In genomic region chr10:129865960-129866359, GRCh38 we compare ENCODE assay signal across 22 cellular contexts.
DNase-seq lines count a peak whose midpoint lies in the region; ATAC-seq, FAIRE-seq and TF ChIP-seq lines count a peak whose summit lies in the region.
"Had no signal": no experiment of that assay in that cellular context is flagged by ENCODE, and none has a peak within 500 bp of the region (broad histone marks: within the 10 kb centered on the region; RNA-seq: fewer than 3 reads in every experiment).

No MANE protein-coding gene starts in this region.

- TF ChIP-seq CTCF in HepG2 (CRISPR knock-in tag; IDR thresholded peaks at IDR 0.05): no peak
- no peak for TF ChIP-seq CTCF in right lobe of liver (IDR thresholded peaks at IDR 0.05)
- no peak for TF ChIP-seq CTCF in bronchial epithelial cell (IDR thresholded peaks at IDR 0.05; ENCODE audit: insufficient read depth, low read length, severe bottlenecking)
- no peak for TF ChIP-seq CTCF in esophagus squamous epithelium (IDR thresholded peaks at IDR 0.05)

- WGBS in HepG2 (ENCODE audit: low lambda C conversion rate): 8% methylated on average over 2 of the region's 2 CpGs
- WGBS in right lobe of liver (ENCODE audit: insufficient coverage, low coverage, low lambda C conversion rate, missing lambda C conversion rate): 40% methylated on average over 1 of the region's 2 CpGs
- WGBS in neuronal stem cell (ENCODE audit: extremely low coverage in 2 of 2, insufficient read length in 2 of 2, insufficient replicate concordance in 1 of 2), 2 donors: no CpG with 5 or more reads among the region's 2 CpGs
- 57 to 76% methylated on average over 2 of the region's 2 CpGs for WGBS in esophagus squamous epithelium, 2 donors

- H3K36me3 ChIP-seq in HepG2 (replicated peaks in 1 of 2; ENCODE audit: control insufficient read depth in 1 of 2, insufficient read depth in 2 of 2, low read length in 2 of 2) (no peaks in the 10 kb centered on the region), right lobe of liver (no peaks in the 10 kb centered on the region), bronchial epithelial cell (ENCODE audit: control insufficient read depth, insufficient read depth, low read length) (no peaks in the 10 kb centered on the region), neuronal stem cell (replicated peaks in 1 of 2; ENCODE audit: control insufficient read depth in 2 of 2, insufficient read depth in 2 of 2, low read length in 2 of 2) (no peaks in the 10 kb centered on the region), esophagus squamous epithelium (no peaks in the 10 kb centered on the region)
- H3K36me3 ChIP-seq: BLaER1 treated with 17β-estradiol and CSF1 and Interleukin-3, amounts not matched to agents 10 nM and 100 nM had no signal

- no peak overlapping the region for H3K23ac ChIP-seq in neuronal stem cell (ENCODE audit: low read depth, low read length, poor library complexity)

- H3K14ac ChIP-seq in neuronal stem cell (ENCODE audit: low read length): no peak overlapping the region

- H3K27me3 ChIP-seq in HepG2 (ENCODE audit: control insufficient read depth in 1 of 2, insufficient read depth in 2 of 2, low read length in 2 of 2) (peaks cover 2 to 25% of the 10 kb centered on the region in 2 experiments; a peak in 3 of 5 replicates), right lobe of liver (no peaks in the 10 kb centered on the region), bronchial epithelial cell (ENCODE audit: control insufficient read depth, insufficient read depth, low read length) (no peaks in the 10 kb centered on the region), neuronal stem cell (ENCODE audit: control insufficient read depth in 3 of 3, insufficient read depth in 3 of 3, low read depth in 1 of 3, low read length in 3 of 3) (no peaks in the 10 kb centered on the region), esophagus squamous epithelium (no peaks in the 10 kb centered on the region)
- H3K27me3 ChIP-seq: BLaER1 treated with 17β-estradiol and CSF1 and Interleukin-3, amounts not matched to agents 10 nM and 100 nM had no signal

- H2AK5ac ChIP-seq in neuronal stem cell (ENCODE audit: low read depth, low read length): peak overlapping the region; percentile 36

- no peak overlapping the region for H4K91ac ChIP-seq in neuronal stem cell (ENCODE audit: low read depth, low read length, poor library complexity)

- in situ Hi-C loops in HepG2 (cut with HindIII; ENCODE audit: extremely low pct_ligation_motif_present, low pct_unique_long_range_greater_than_20kb): no loop called here

- TF ChIP-seq POLR2A in HepG2 (IDR thresholded peaks at IDR 0.05; ENCODE audit: insufficient read depth in 1 of 2, low read depth in 2 of 2, low read length in 2 of 2) (no peak), right lobe of liver (IDR thresholded peaks at IDR 0.05) (no peak), esophagus squamous epithelium (IDR thresholded peaks at IDR 0.05) (no peak)

- H2BK120ac ChIP-seq in neuronal stem cell (ENCODE audit: low read depth, low read length): no peak overlapping the region

- H3K27ac ChIP-seq in HepG2 (ENCODE audit: extremely low read length, insufficient read depth, low read length) (no peak overlapping the region), right lobe of liver (no peak overlapping the region), neuronal stem cell (replicated peaks; ENCODE audit: low read length) (no peak overlapping the region), esophagus squamous epithelium (no peak overlapping the region)
- H3K27ac ChIP-seq: 22Rv1; A549; BLaER1 treated with 17β-estradiol and CSF1 and Interleukin-3, amounts not matched to agents 10 nM and 100 nM; C4-2B had no signal

- H3K4me1 ChIP-seq in HepG2 (ENCODE audit: insufficient read depth, low read length) (peaks cover 17% of the 10 kb centered on the region), right lobe of liver (no peaks in the 10 kb centered on the region), neuronal stem cell (ENCODE audit: control insufficient read depth in 2 of 2, insufficient read depth in 1 of 2, low read depth in 1 of 2, low read length in 2 of 2) (peaks cover 0 to 26% of the 10 kb centered on the region in 2 donors), esophagus squamous epithelium (no peaks in the 10 kb centered on the region)
- H3K4me1 ChIP-seq: A549 had no signal

- intact Hi-C loops in HepG2 (cut with micrococcal nuclease; ENCODE audit: unreplicated experiment) (no loop called here), right lobe of liver (cut with DNase I) (no loop called here), esophagus squamous epithelium (cut with DNase I) (no loop called here)

- H3K9me3 ChIP-seq in HepG2 (ENCODE audit: low read length) (no peaks in the 10 kb centered on the region), right lobe of liver (no peaks in the 10 kb centered on the region), neuronal stem cell (replicated peaks in 1 of 2; ENCODE audit: control insufficient read depth in 2 of 2, insufficient read depth in 1 of 2, low read depth in 1 of 2, low read length in 2 of 2) (peaks cover 0 to 2% of the 10 kb centered on the region in 2 donors), esophagus squamous epithelium (no peaks in the 10 kb centered on the region)
- H3K9me3 ChIP-seq: A549; BLaER1 treated with 17β-estradiol and CSF1 and Interleukin-3, amounts not matched to agents 10 nM and 100 nM had no signal

- no peak overlapping the region for H2BK12ac ChIP-seq in neuronal stem cell (ENCODE audit: low read length)

- H3K9ac ChIP-seq in HepG2 (ENCODE audit: insufficient read depth, low read depth, low read length): no peak overlapping the region
- H3K9ac ChIP-seq in neuronal stem cell (ENCODE audit: low read depth, low read length, poor library complexity): no peak overlapping the region
- H3K9ac ChIP-seq: BLaER1 treated with 17β-estradiol and CSF1 and Interleukin-3, amounts not matched to agents 10 nM and 100 nM had no signal

- H3K79me1 ChIP-seq in neuronal stem cell (ENCODE audit: low read depth, low read length): no peaks in the 10 kb centered on the region

- DNase-seq in HepG2 (ENCODE audit: low spot score) (peak; percentile 47), right lobe of liver (no peak), bronchial epithelial cell (ENCODE audit: low read depth) (no peak), myocyte (ENCODE audit: low read depth) (peak; percentile 36), neuronal stem cell (ENCODE audit: low spot score) (no peak), esophagus squamous epithelium (lab: John Stamatoyannopoulos, UW) (no peak), DMS79 treated with DMSO at 0.1 percent for 48 hours (lab: John Stamatoyannopoulos, UW) (no peak)
- DNase-seq: AML-193; CD4-positive, alpha-beta T cell; CD8-positive, alpha-beta T cell; DMS 273 treated with DMSO at 0.1 percent for 48 hours; DMS153; DMS53; DMS79; GF-D8 had no signal

- CTCF ChIA-PET in HepG2 (lab: Yijun Ruan, JAX; ENCODE audit: low intra/inter-chr PET ratio, low total read pairs): no interaction called here

- no peak overlapping the region for H3K4me2 ChIP-seq in HepG2 (ENCODE audit: low read depth, low read length)
- no peak overlapping the region for H3K4me2 ChIP-seq in neuronal stem cell (ENCODE audit: insufficient read depth, low read length, poor library complexity, severe bottlenecking)
- H3K4me2 ChIP-seq: A549; BLaER1 treated with 17β-estradiol and CSF1 and Interleukin-3, amounts not matched to agents 10 nM and 100 nM had no signal

- no peak overlapping the region for H2BK15ac ChIP-seq in neuronal stem cell (ENCODE audit: low read length)

- FAIRE-seq in HepG2 (lab: Jason Lieb, UNC) (peak; percentile 53), bronchial epithelial cell (lab: Jason Lieb, UNC) (peak; percentile 28)
- FAIRE-seq: A549, G401.6, GM12891 had no signal

- no TSS peak for BruUV-seq in HepG2 (replicated peaks; lab: Mats Ljungman, UMichigan)

- no peak overlapping the region for H3K4ac ChIP-seq in neuronal stem cell (ENCODE audit: low read length)

- TF ChIP-seq EP300 in HepG2 (IDR thresholded peaks at IDR 0.05; ENCODE audit: low read depth in 2 of 2, low read length in 2 of 2): peak in 1 of 2 experiments; percentile 55; a peak in 1 of 4 replicates
- no peak for TF ChIP-seq EP300 in HepG2 (CRISPR knock-in tag; IDR thresholded peaks at IDR 0.05; ENCODE audit: borderline replicate concordance)

- H2AFZ ChIP-seq in HepG2 (ENCODE audit: low read length) (no peak overlapping the region), neuronal stem cell (ENCODE audit: low read length) (no peak overlapping the region)

- POLR2A ChIA-PET in HepG2 (lab: Yijun Ruan, JAX): no interaction called here

- H3K18ac ChIP-seq in neuronal stem cell (ENCODE audit: low read length): no peak overlapping the region

- no peak overlapping the region for H4K8ac ChIP-seq in neuronal stem cell (ENCODE audit: low read depth, low read length)

- no peaks in the 10 kb centered on the region for H4K20me1 ChIP-seq in HepG2 (ENCODE audit: insufficient read depth, low read length)
- H4K20me1 ChIP-seq: BLaER1 treated with 17β-estradiol and CSF1 and Interleukin-3, amounts not matched to agents 10 nM and 100 nM had no signal

- no peak for TF ChIP-seq RAD21 in HepG2 (CRISPR knock-in tag; IDR thresholded peaks at IDR 0.05)

- no peak overlapping the region for H3K4me3 ChIP-seq in HepG2 (replicated peaks in 1 of 3; ENCODE audit: insufficient read depth in 1 of 3, low read depth in 2 of 3, low read length in 3 of 3)
- no peak overlapping the region for H3K4me3 ChIP-seq in right lobe of liver
- H3K4me3 ChIP-seq in bronchial epithelial cell (ENCODE audit: low read depth, low read length): no peak overlapping the region
- no peak overlapping the region for H3K4me3 ChIP-seq in neuronal stem cell (ENCODE audit: low read length in 2 of 2)
- H3K4me3 ChIP-seq in esophagus squamous epithelium: no peak overlapping the region
- H3K4me3 ChIP-seq: A549; BLaER1 treated with 17β-estradiol and CSF1 and Interleukin-3, amounts not matched to agents 10 nM and 100 nM had no signal

- peak overlapping the region; percentile 26 for H2BK5ac ChIP-seq in neuronal stem cell (ENCODE audit: low read length)

- ATAC-seq in HepG2: peak; percentile 35
- no peak for ATAC-seq in right lobe of liver
- ATAC-seq in HG03280 (IDR thresholded peaks at IDR 0.05; ENCODE audit: unreplicated experiment): no peak
- ATAC-seq: A549; CD8-positive, alpha-beta T cell had no signal

- no peaks in the 10 kb centered on the region for H3K79me2 ChIP-seq in HepG2 (ENCODE audit: insufficient read depth, low read length)

TF ChIP-seq in HepG2, 621 proteins besides CTCF, POLR2A, EP300 and RAD21 (continues in another document):
- peak; percentile 83 for TF ChIP-seq HNF4A (CRISPR knock-in tag; IDR thresholded peaks at IDR 0.05)
- TF ChIP-seq FOXA1 (IDR thresholded peaks at IDR 0.05): no peak
- TF ChIP-seq FOXA1 (CRISPR knock-in tag; IDR thresholded peaks at IDR 0.05): peak; percentile 48; the same call in 1 of the 2 replicates
- TF ChIP-seq TCF7 (IDR thresholded peaks at IDR 0.05; ENCODE audit: low read depth): 0 out of 2 replicates have a peak, but pooled peaks have one; percentile 8
- no peak for TF ChIP-seq ZNF761 (CRISPR knock-in tag; conservative IDR thresholded peaks at IDR 0.05)
- no peak for TF ChIP-seq MLLT10 (CRISPR knock-in tag; IDR thresholded peaks at IDR 0.05)

Comparison
In these comparisons a context has a peak if more than half of its experiments do, and no peak if none do; other contexts are left out.
1. DNase-seq: peak in HepG2 (single experiment) and myocyte (single experiment); none in right lobe of liver (0 of 3), bronchial epithelial cell (single experiment), neuronal stem cell (single experiment), esophagus squamous epithelium (single experiment) and DMS79 treated with DMSO at 0.1 percent for 48 hours (single experiment).